Comparison of ENCODE assay signal across 1 cellular context in genomic region chr7:109473172-109473571, GRCh38.
TF ChIP-seq lines count a peak whose summit lies in the region.

No MANE protein-coding gene starts in this region.

TF ChIP-seq in SK-N-SH, 30 proteins besides CTCF, POLR2A, EP300 and RAD21 (continued from another document):
- TF ChIP-seq IRF3 (IDR thresholded peaks at IDR 0.05; ENCODE audit: low read depth, low read length) (no peak), FOSL2 (IDR thresholded peaks at IDR 0.05; ENCODE audit: borderline replicate concordance, low read depth) (no peak), RCOR1 (IDR thresholded peaks at IDR 0.05; ENCODE audit: low read length) (no peak), MEF2A (IDR thresholded peaks at IDR 0.05; ENCODE audit: borderline replicate concordance, low read depth) (no peak), SMC3 (IDR thresholded peaks at IDR 0.05; ENCODE audit: low read depth, low read length) (no peak), POLR2AphosphoS5 (IDR thresholded peaks at IDR 0.05; ENCODE audit: low read depth, low read length) (no peak), ELF1 (IDR thresholded peaks at IDR 0.05) (no peak)
- TF ChIP-seq, protein P1, sequence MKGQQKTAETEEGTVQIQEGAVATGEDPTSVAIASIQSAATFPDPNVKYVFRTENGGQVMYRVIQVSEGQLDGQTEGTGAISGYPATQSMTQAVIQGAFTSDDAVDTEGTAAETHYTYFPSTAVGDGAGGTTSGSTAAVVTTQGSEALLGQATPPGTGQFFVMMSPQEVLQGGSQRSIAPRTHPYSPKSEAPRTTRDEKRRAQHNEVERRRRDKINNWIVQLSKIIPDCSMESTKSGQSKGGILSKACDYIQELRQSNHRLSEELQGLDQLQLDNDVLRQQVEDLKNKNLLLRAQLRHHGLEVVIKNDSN (IDR thresholded peaks at IDR 0.05; ENCODE audit: borderline replicate concordance, low read depth): no peak
